In the genomic region with DNA sequence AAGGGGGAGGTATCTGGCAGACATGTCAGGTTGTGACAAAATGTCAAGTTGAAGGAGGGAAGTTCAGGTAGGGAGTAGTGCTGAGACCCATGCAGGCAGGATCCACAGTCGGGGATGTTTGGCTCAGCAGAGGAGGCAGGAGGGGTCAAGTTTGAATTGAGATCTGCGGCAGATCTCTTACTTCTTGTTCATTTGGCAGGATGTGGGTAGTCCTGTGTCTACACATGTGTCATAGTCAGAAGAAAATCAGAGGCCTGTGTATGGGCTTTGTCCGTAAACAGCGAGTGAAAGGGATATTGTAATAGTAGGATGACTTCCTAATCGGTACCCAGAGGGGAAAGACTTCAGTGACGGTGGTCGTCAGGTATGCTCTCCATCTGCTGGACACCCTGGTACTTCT, we compare ENCODE assay signal across 22 cellular contexts.
A peak's percentile ranks its signal among the peaks of the same experiment; 100 is the strongest.
DNase-seq lines count a peak whose midpoint lies in the region; ATAC-seq lines count a peak whose summit lies in the region.
"Had no signal": no experiment of that assay in that cellular context is flagged by ENCODE, and none has a peak within 500 bp of the region (broad histone marks: within the 10 kb centered on the region; RNA-seq: fewer than 3 reads in every experiment).

No MANE protein-coding gene starts in this region.

- no peak overlapping the region for H3K4me3 Mint-ChIP-seq in activated naive CD8-positive, alpha-beta T cell treated with anti-CD3 and anti-CD28 coated beads, Interleukin-2, amount 10 ng/mL, durations not matched to agents 7 days and 5 days
- no peak overlapping the region for H3K4me3 Mint-ChIP-seq in activated naive CD8-positive, alpha-beta T cell treated with anti-CD3 and anti-CD28 coated beads for 36 hours
- no peak overlapping the region for H3K4me3 Mint-ChIP-seq in effector memory CD8-positive, alpha-beta T cell
- H3K4me3 Mint-ChIP-seq: CD14-positive monocyte; CD4-positive, alpha-beta T cell; CD8-positive, alpha-beta memory T cell had no signal

- peaks cover 4% of the 10 kb centered on the region for H3K9me3 Mint-ChIP-seq in activated naive CD8-positive, alpha-beta T cell treated with anti-CD3 and anti-CD28 coated beads, Interleukin-2, amount 10 ng/mL, durations not matched to agents 7 days and 5 days
- H3K9me3 Mint-ChIP-seq in activated naive CD8-positive, alpha-beta T cell treated with anti-CD3 and anti-CD28 coated beads for 36 hours = peaks cover 4% of the 10 kb centered on the region
- H3K9me3 Mint-ChIP-seq in effector memory CD8-positive, alpha-beta T cell = peaks cover 0 to 1% of the 10 kb centered on the region in 2 donors
- H3K9me3 Mint-ChIP-seq: CD4-positive, alpha-beta T cell; CD8-positive, alpha-beta memory T cell had no signal

- POLR2A ChIA-PET in activated naive CD8-positive, alpha-beta T cell treated with anti-CD3 and anti-CD28 coated beads, Interleukin-2, amount 10 ng/mL, durations not matched to agents 7 days and 5 days (lab: Charles Lee) = no interaction called here

- peaks cover 3% of the 10 kb centered on the region for H3K36me3 Mint-ChIP-seq in activated naive CD8-positive, alpha-beta T cell treated with anti-CD3 and anti-CD28 coated beads, Interleukin-2, amount 10 ng/mL, durations not matched to agents 7 days and 5 days
- peaks cover 3% of the 10 kb centered on the region for H3K36me3 Mint-ChIP-seq in activated naive CD8-positive, alpha-beta T cell treated with anti-CD3 and anti-CD28 coated beads for 36 hours
- H3K36me3 Mint-ChIP-seq in effector memory CD8-positive, alpha-beta T cell (ENCODE audit: insufficient read depth) = no peaks in the 10 kb centered on the region
- H3K36me3 Mint-ChIP-seq: CD14-positive monocyte had no signal

- no peak for ATAC-seq in activated naive CD8-positive, alpha-beta T cell treated with anti-CD3 and anti-CD28 coated beads, Interleukin-2, amount 10 ng/mL, durations not matched to agents 7 days and 5 days (ENCODE audit: low read depth)
- peak; percentile 48 for ATAC-seq in effector memory CD8-positive, alpha-beta T cell (replicated peaks)
- ATAC-seq in esophagus mucosa = no peak
- ATAC-seq: A549, GM12878 had no signal

- H3K27ac Mint-ChIP-seq in activated naive CD8-positive, alpha-beta T cell treated with anti-CD3 and anti-CD28 coated beads, Interleukin-2, amount 10 ng/mL, durations not matched to agents 7 days and 5 days = peak overlapping the region; percentile 13
- no peak overlapping the region for H3K27ac Mint-ChIP-seq in activated naive CD8-positive, alpha-beta T cell treated with anti-CD3 and anti-CD28 coated beads for 36 hours
- H3K27ac Mint-ChIP-seq in effector memory CD8-positive, alpha-beta T cell = no peak overlapping the region
- H3K27ac Mint-ChIP-seq: CD14-positive monocyte; CD4-positive, alpha-beta T cell had no signal

- DNase-seq in activated naive CD8-positive, alpha-beta T cell treated with anti-CD3 and anti-CD28 coated beads, Interleukin-2, amount 10 ng/mL, durations not matched to agents 7 days and 5 days = no peak
- no peak for DNase-seq in activated naive CD8-positive, alpha-beta T cell treated with anti-CD3 and anti-CD28 coated beads for 36 hours
- DNase-seq in HT1080 (ENCODE audit: low read depth) (peak; percentile 42), NCI-H82 treated with DMSO at 0.1 percent for 48 hours (lab: John Stamatoyannopoulos, UW; ENCODE audit: unreplicated experiment) (no peak)
- DNase-seq in effector memory CD8-positive, alpha-beta T cell = no peak
- DNase-seq: 8988T; ACHN; AML-193; BE2C; CD4-positive, alpha-beta T cell; CD8-positive, alpha-beta memory T cell; DMS 273 treated with DMSO at 0.1 percent for 48 hours; DMS79; EL; GDM1; GM23248; H7; HCEC 1CT had no signal

- H3K4me1 Mint-ChIP-seq in activated naive CD8-positive, alpha-beta T cell treated with anti-CD3 and anti-CD28 coated beads, Interleukin-2, amount 10 ng/mL, durations not matched to agents 7 days and 5 days = peaks cover 11% of the 10 kb centered on the region
- peaks cover 22% of the 10 kb centered on the region for H3K4me1 Mint-ChIP-seq in activated naive CD8-positive, alpha-beta T cell treated with anti-CD3 and anti-CD28 coated beads for 36 hours
- peaks cover 3 to 13% of the 10 kb centered on the region in 2 donors for H3K4me1 Mint-ChIP-seq in effector memory CD8-positive, alpha-beta T cell (ENCODE audit: low read depth in 2 of 2)
- H3K4me1 Mint-ChIP-seq: CD14-positive monocyte had no signal

- H3K27me3 Mint-ChIP-seq in activated naive CD8-positive, alpha-beta T cell treated with anti-CD3 and anti-CD28 coated beads, Interleukin-2, amount 10 ng/mL, durations not matched to agents 7 days and 5 days = no peaks in the 10 kb centered on the region
- no peaks in the 10 kb centered on the region for H3K27me3 Mint-ChIP-seq in activated naive CD8-positive, alpha-beta T cell treated with anti-CD3 and anti-CD28 coated beads for 36 hours
- H3K27me3 Mint-ChIP-seq in effector memory CD8-positive, alpha-beta T cell = no peaks in the 10 kb centered on the region
- H3K27me3 Mint-ChIP-seq: CD4-positive, alpha-beta T cell had no signal
